In genomic region chr3:132730891-132731580, GRCh38 we compare ENCODE assay signal across 8 cellular contexts. TPM values are rescaled to one million over a fixed set of nuclear protein-coding genes. Genes with fewer than 3 reads are reported as not detected.
DNase-seq lines count a peak whose midpoint lies in the region; ATAC-seq and TF ChIP-seq lines count a peak whose summit lies in the region.

No MANE protein-coding gene starts in this region.

- peaks cover 42% of the 10 kb centered on the region for H3K27me3 Mint-ChIP-seq in T-helper 17 cell

- no peak overlapping the region for H3K27ac Mint-ChIP-seq in T-helper 17 cell

- H3K27ac ChIP-seq in fibroblast of lung (ENCODE audit: insufficient read depth, low read length) (no peak overlapping the region), psoas muscle (no peak overlapping the region), sigmoid colon (no peak overlapping the region)

- H3K4me3 Mint-ChIP-seq in T-helper 17 cell, result no peak overlapping the region

- H3K4me1 ChIP-seq in fibroblast of lung (ENCODE audit: control insufficient read depth, extremely low read depth, insufficient read depth, low read length) (no peaks in the 10 kb centered on the region), psoas muscle (no peaks in the 10 kb centered on the region), sigmoid colon (no peaks in the 10 kb centered on the region)

- 0 to 9% (median 4%) methylated on average over 2 of the region's 2 CpGs for WGBS in psoas muscle, 3 donors
- 0 to 15% methylated on average over 2 of the region's 2 CpGs for WGBS in sigmoid colon, 2 donors

- H3K9ac ChIP-seq in fibroblast of lung (ENCODE audit: insufficient read depth, low read length), result no peak overlapping the region

- no peak for TF ChIP-seq POLR2A in sigmoid colon (IDR thresholded peaks at IDR 0.05)

- peak; percentile 42 to 50 for TF ChIP-seq CTCF in fibroblast of lung (conservative IDR thresholded peaks at IDR 0.05 in 1 of 2, IDR thresholded peaks at IDR 0.05 in 1 of 2; ENCODE audit: low read depth in 1 of 2, low read length in 2 of 2)
- TF ChIP-seq CTCF in psoas muscle (IDR thresholded peaks at IDR 0.05), result peak; percentile 53
- peak in 1 of 4 experiments; percentile 21 for TF ChIP-seq CTCF in sigmoid colon (IDR thresholded peaks at IDR 0.05)

- no peak overlapping the region for H3K4me2 ChIP-seq in fibroblast of lung (ENCODE audit: extremely low read depth, insufficient read depth, low read length)

- H3K79me2 ChIP-seq in fibroblast of lung (ENCODE audit: control insufficient read depth, insufficient read depth, low read length), result no peaks in the 10 kb centered on the region

- H3K4me1 Mint-ChIP-seq in T-helper 17 cell, result no peaks in the 10 kb centered on the region

- H3K4me3 ChIP-seq in fibroblast of lung (replicated peaks in 1 of 4; ENCODE audit: control extremely low read depth in 1 of 4, insufficient read depth in 1 of 4, low read depth in 3 of 4, low read length in 4 of 4) (no peak overlapping the region), psoas muscle (no peak overlapping the region), sigmoid colon (no peak overlapping the region)

- no peaks in the 10 kb centered on the region for H3K36me3 Mint-ChIP-seq in T-helper 17 cell (ENCODE audit: low read depth)

- DNase-seq in GM03348 (ENCODE audit: low spot score), result peak; percentile 49
- peak; percentile 68 for DNase-seq in M059J (ENCODE audit: low read depth)
- DNase-seq in SHP77 treated with DMSO at 0.1 percent for 48 hours (lab: John Stamatoyannopoulos, UW), result peak; percentile 31
- DNase-seq in fibroblast of lung (ENCODE audit: low read depth in 2 of 2), result peak; percentile 44 to 76
- no peak for DNase-seq in psoas muscle
- DNase-seq in sigmoid colon, result no peak
- DNase-seq in stimulated activated CD4-positive, alpha-beta T cell treated with anti-CD3 and anti-CD28 coated beads, Interleukin-4, amount 100 ng/mL, for 24 hours, result no peak
- DNase-seq in T-helper 17 cell, result no peak

- H3K27me3 ChIP-seq in fibroblast of lung (ENCODE audit: control insufficient read depth, insufficient read depth, low read length), result no peaks in the 10 kb centered on the region
- no peaks in the 10 kb centered on the region for H3K27me3 ChIP-seq in psoas muscle (ENCODE audit: insufficient read depth in 3 of 3, low read length in 2 of 3)
- no peaks in the 10 kb centered on the region for H3K27me3 ChIP-seq in sigmoid colon

- H4K20me1 ChIP-seq in fibroblast of lung (ENCODE audit: control insufficient read depth, extremely low read depth, insufficient read depth, low read length), result no peaks in the 10 kb centered on the region

- ATAC-seq in psoas muscle, result peak; percentile 69 to 91 (median 74)
- ATAC-seq in T-helper 17 cell, result no peak

- H3K9me3 ChIP-seq in fibroblast of lung (ENCODE audit: control insufficient read depth, insufficient read depth, low read depth, low read length), result no peaks in the 10 kb centered on the region
- no peaks in the 10 kb centered on the region for H3K9me3 ChIP-seq in psoas muscle
- no peaks in the 10 kb centered on the region for H3K9me3 ChIP-seq in sigmoid colon
- H3K9me3 ChIP-seq in T-helper 17 cell (ENCODE audit: control insufficient read depth, low read length, poor library complexity, severe bottlenecking), result no peaks in the 10 kb centered on the region

- H3K36me3 ChIP-seq in fibroblast of lung (ENCODE audit: control insufficient read depth, insufficient read depth, low read length) (no peaks in the 10 kb centered on the region), psoas muscle (ENCODE audit: insufficient read depth in 1 of 2, low read depth in 1 of 2) (no peaks in the 10 kb centered on the region), sigmoid colon (no peaks in the 10 kb centered on the region)

- intact Hi-C loops in psoas muscle (cut with DNase I) (loop anchor here in 1 of 2 donors (2.0 kb wide), 2 partner anchors 308 to 654 kb away; partner anchors contain the start of gene TMEM108), sigmoid colon (cut with DNase I) (no loop called here)

- no peak for TF ChIP-seq EP300 in sigmoid colon (IDR thresholded peaks at IDR 0.05)

- H2AFZ ChIP-seq in fibroblast of lung (ENCODE audit: low read length), result no peak overlapping the region

RNA-seq across cellular contexts. Expression of gene NPHP3, which starts 8.8 kb away (rescaled TPM):
- total RNA-seq in M059J (2014; rRNA removed; shearing (Covaris generic)), result 5.4 and 15.7 TPM in 2 replicates
- total RNA-seq in fibroblast of lung (24.4 and 25.9 TPM in 2 replicates), psoas muscle (1 to 10 TPM; 6.9 to 9.1 (median 8.1) TPM), sigmoid colon (10 to 100 TPM; 38.0 to 76.2 (median 42.8) TPM), T-helper 17 cell (10 to 100 TPM; 26.1 to 30.3 TPM)
- polyA plus RNA-seq in fibroblast of lung (30.1 and 38.5 TPM in 2 replicates), psoas muscle (1 to 10 TPM; 3.9 to 6.3 (median 4.4) TPM), sigmoid colon (1 to 10 TPM; 4.2 to 5.1 (median 4.4) TPM)
- polyA plus RNA-seq in fibroblast of lung (2012), result 11.6 and 15.5 TPM in 2 replicates
- 2.0 and 4.8 TPM in 2 replicates for polyA minus RNA-seq in fibroblast of lung (ENCODE audit: low replicate concordance)

Comparison
In these comparisons a context has a peak if more than half of its experiments do, and no peak if none do; other contexts are left out.
1. DNase-seq: peak in GM03348 (single experiment), M059J (single experiment), SHP77 treated with DMSO at 0.1 percent for 48 hours (single experiment) and fibroblast of lung (2 of 2); none in psoas muscle (0 of 2), sigmoid colon (single experiment), stimulated activated CD4-positive, alpha-beta T cell treated with anti-CD3 and anti-CD28 coated beads, Interleukin-4, amount 100 ng/mL, for 24 hours (single experiment) and T-helper 17 cell (0 of 3).